In the genomic region with DNA sequence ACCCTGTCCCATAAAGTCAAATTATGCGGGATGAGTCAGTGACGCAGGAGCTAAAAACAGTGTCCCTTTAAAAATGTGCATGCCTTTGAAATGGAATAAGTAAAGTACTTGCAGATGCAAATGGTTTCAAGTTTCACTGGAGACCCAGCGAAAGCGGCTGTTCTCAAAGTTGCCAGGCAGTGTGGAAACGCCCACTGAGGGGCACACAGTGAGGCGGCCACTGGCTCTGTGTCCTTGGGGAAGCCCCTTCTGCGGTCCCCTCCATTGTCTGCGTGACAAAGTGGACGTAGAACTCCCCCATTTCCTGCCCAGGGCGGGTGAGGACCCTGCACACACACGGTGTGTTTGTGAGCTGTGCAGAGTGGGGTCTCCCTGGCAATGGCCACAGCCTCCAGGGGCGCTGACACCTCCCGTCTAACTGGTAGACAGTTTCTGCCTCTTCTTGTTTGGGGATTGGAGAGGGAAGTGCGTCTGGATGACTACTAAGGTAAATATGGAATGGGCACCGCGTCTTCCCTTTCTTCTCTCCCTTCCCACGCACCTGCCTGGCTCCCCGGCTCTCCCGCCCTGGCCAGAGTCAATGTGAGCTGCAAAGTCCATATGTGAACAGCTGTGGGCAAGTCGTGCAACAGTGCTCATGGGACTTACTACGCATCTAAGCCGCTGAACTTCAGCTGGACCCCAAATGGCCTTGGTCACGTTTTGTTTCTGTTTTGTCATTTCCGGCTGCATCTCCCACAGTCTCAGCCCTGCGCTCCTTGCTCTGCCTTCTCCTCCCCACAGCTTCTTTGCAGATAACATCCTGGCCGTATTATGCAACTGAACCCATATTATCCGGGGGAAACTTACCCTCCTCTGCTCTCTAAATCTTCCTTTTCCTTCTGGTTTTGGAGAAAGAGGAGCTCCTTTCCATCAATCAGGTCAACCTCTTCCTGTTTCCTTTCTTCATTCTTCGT, we compare ENCODE assay signal across 8 cellular contexts. TPM values are rescaled to one million over a fixed set of nuclear protein-coding genes. Genes with fewer than 3 reads are reported as not detected.
A peak's percentile ranks its signal among the peaks of the same experiment; 100 is the strongest.
DNase-seq lines count a peak whose midpoint lies in the region; ATAC-seq and TF ChIP-seq lines count a peak whose summit lies in the region.

No MANE protein-coding gene starts in this region.

- H3K27me3 ChIP-seq in mononuclear cell (ENCODE audit: insufficient read depth, low read length) (peaks cover 12% of the 10 kb centered on the region), aorta (ENCODE audit: control insufficient read depth in 1 of 2, insufficient read depth in 2 of 2, low read length in 1 of 2) (no peaks in the 10 kb centered on the region)

- H3K9me3 ChIP-seq in mononuclear cell (ENCODE audit: low read depth, low read length): no peaks in the 10 kb centered on the region
- H3K9me3 ChIP-seq in aorta (ENCODE audit: control insufficient read depth, low read length): no peaks in the 10 kb centered on the region

- DNase-seq in CD1c-positive myeloid dendritic cell (ENCODE audit: extremely low spot score) (peak; percentile 55), NCI-H526 (lab: John Stamatoyannopoulos, UW) (peak; percentile 36 to 45), choroid plexus epithelial cell (ENCODE audit: low read depth) (peak; percentile 71), aorta (peak in 1 of 2 donors; percentile 72)
- DNase-seq in activated CD4-positive, CD25-positive, alpha-beta regulatory T cell treated with anti-CD3 and anti-CD28 coated beads, Interleukin-2, amount 50 U/mL, for 72 hours: no peak

- TF ChIP-seq CTCF in choroid plexus epithelial cell (conservative IDR thresholded peaks at IDR 0.05; ENCODE audit: low read depth, low read length): no peak

- 9 to 10% methylated on average over 28 of the region's 28 CpGs for WGBS in aorta, 2 donors

- ATAC-seq in GM21423 (IDR thresholded peaks at IDR 0.05; ENCODE audit: unreplicated experiment): peak; percentile 53
- peak; percentile 64 for ATAC-seq in aorta (ENCODE audit: low FRiP score)
- no peak for ATAC-seq in GM19324 (IDR thresholded peaks at IDR 0.05; ENCODE audit: low FRiP score, unreplicated experiment)

- peak overlapping the region; percentile 66 for H3K4me3 ChIP-seq in choroid plexus epithelial cell (ENCODE audit: low read depth, low read length)
- peak overlapping the region; percentile 17 for H3K4me3 ChIP-seq in mononuclear cell (ENCODE audit: low read length)
- H3K4me3 ChIP-seq in aorta (ENCODE audit: low read length in 2 of 2): no peak overlapping the region

- intact Hi-C loops in aorta (cut with DNase I): no loop called here

- H3K4me1 ChIP-seq in mononuclear cell (ENCODE audit: insufficient read depth, low read length) (peaks cover 22% of the 10 kb centered on the region), aorta (ENCODE audit: control insufficient read depth in 1 of 2, insufficient read depth in 2 of 2, low read length in 2 of 2) (no peaks in the 10 kb centered on the region)

- H3K27ac ChIP-seq in aorta (ENCODE audit: low read depth in 1 of 2, low read length in 2 of 2): no peak overlapping the region

- no peaks in the 10 kb centered on the region for H3K36me3 ChIP-seq in aorta (ENCODE audit: control insufficient read depth in 1 of 2, insufficient read depth in 2 of 2, low read length in 1 of 2)

RNA-seq across cellular contexts. Expression of gene ZNF516, which starts 33.7 kb away (rescaled TPM):
- 27.7 TPM for total RNA-seq in mononuclear cell
- 10 to 100 TPM; 26.0 to 55.6 TPM for total RNA-seq in aorta
- 1 to 10 TPM; 2.0 to 8.1 TPM for polyA plus RNA-seq in aorta

Comparison
In these comparisons a context has a peak if more than half of its experiments do, and no peak if none do; other contexts are left out.
1. H3K4me3 ChIP-seq: peak in choroid plexus epithelial cell (single experiment) and mononuclear cell (single experiment); none in aorta (0 of 2).